ENCODE assay signal across 8 cellular contexts in the genomic region with DNA sequence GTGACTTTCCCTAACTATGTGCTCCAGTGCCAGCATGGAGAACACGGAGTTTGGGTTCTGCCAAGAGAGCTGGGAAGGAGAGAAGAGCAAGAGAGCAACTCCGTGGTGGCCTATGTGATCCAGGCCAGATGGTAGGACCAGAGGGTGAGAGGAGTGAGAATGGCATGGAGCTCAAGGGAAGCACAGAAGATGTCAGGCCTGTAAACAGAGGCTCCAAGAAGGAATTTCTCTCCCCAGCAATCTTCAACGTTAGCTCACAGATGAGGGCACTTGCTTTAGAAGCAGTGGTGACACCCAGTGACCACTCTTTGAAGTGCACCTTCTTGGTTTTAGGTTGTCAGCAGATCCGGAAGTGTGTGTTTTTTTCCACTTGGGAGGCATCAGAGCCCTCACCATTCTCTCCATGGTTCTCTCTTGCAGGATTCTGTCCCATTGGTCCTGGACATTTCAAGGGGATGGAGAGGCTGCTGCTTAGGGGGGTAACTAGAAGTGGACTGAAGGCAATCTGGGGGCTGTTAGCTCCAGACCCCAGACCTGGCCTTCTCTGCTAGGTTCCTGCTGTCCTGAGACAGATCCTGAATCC. TPM values are rescaled to one million over a fixed set of nuclear protein-coding genes. Genes with fewer than 3 reads are reported as not detected.
DNase-seq lines count a peak whose midpoint lies in the region; ATAC-seq and TF ChIP-seq lines count a peak whose summit lies in the region.

No MANE protein-coding gene starts in this region.

- no peaks in the 10 kb centered on the region for H3K36me3 Mint-ChIP-seq in activated naive CD4-positive, alpha-beta T cell treated with anti-CD3 and anti-CD28 coated beads, Interleukin-2, amount 50 U/mL, for 72 hours
- H3K36me3 Mint-ChIP-seq in osteocyte (ENCODE audit: unreplicated experiment), result no peaks in the 10 kb centered on the region

- peaks cover 7% of the 10 kb centered on the region for H3K4me1 Mint-ChIP-seq in osteocyte (ENCODE audit: unreplicated experiment)

- in situ Hi-C loops in Panc1 (cut with HindIII; ENCODE audit: low pct_unique_long_range_greater_than_20kb, low sequenced_read_pairs), result no loop called here

- peak; percentile 74 for TF ChIP-seq CTCF in Panc1 (IDR thresholded peaks at IDR 0.05)
- peak; percentile 71 for TF ChIP-seq CTCF in osteocyte (IDR thresholded peaks at IDR 0.05)

- no peaks in the 10 kb centered on the region for H3K9me3 ChIP-seq in Panc1 (ENCODE audit: control insufficient read depth, insufficient read depth, low read depth, low read length)

- no peak overlapping the region for H3K4me3 Mint-ChIP-seq in osteocyte (ENCODE audit: unreplicated experiment)

- H3K27me3 ChIP-seq in Panc1 (ENCODE audit: control insufficient read depth, insufficient read depth, low read length), result peaks cover 12% of the 10 kb centered on the region; the same call in 1 of the 2 replicates

- H3K27me3 Mint-ChIP-seq in osteocyte (ENCODE audit: unreplicated experiment), result peaks cover 3% of the 10 kb centered on the region

- CTCF ChIA-PET in Panc1 (lab: Charles Lee), result interaction anchor here (0.6 to 0.9 kb wide), 3 partner anchors 11 to 466 kb away, joined by 3 to 4 read pairs (median 3); a partner anchor contains a TSS

- no peaks in the 10 kb centered on the region for H3K36me3 ChIP-seq in Panc1 (ENCODE audit: control insufficient read depth, insufficient read depth, low read length)

- no TSS peak for BruUV-seq in Panc1 (replicated peaks; lab: Mats Ljungman, UMichigan)

- no peaks in the 10 kb centered on the region for H3K4me1 ChIP-seq in Panc1 (ENCODE audit: control insufficient read depth, insufficient read depth, low read length)

- ATAC-seq in Panc1 (peak; percentile 90), HG03196 (IDR thresholded peaks at IDR 0.05; ENCODE audit: unreplicated experiment) (no peak)
- ATAC-seq in activated naive CD4-positive, alpha-beta T cell treated with anti-CD3 and anti-CD28 coated beads, Interleukin-2, amount 50 U/mL, for 72 hours, result peak; percentile 65 to 72

- no peaks in the 10 kb centered on the region for H3K9me3 Mint-ChIP-seq in activated naive CD4-positive, alpha-beta T cell treated with anti-CD3 and anti-CD28 coated beads, Interleukin-2, amount 50 U/mL, for 72 hours
- H3K9me3 Mint-ChIP-seq in osteocyte (ENCODE audit: unreplicated experiment), result no peaks in the 10 kb centered on the region

- intact Hi-C loops in Panc1 (cut with micrococcal nuclease; ENCODE audit: unreplicated experiment), result loop anchor here (2.0 kb wide), 1 partner anchor 127 kb away; no protein-coding TSS in a partner anchor

- H3K4me3 ChIP-seq in Jurkat, Clone E6-1 (ENCODE audit: low read length), result no peak overlapping the region
- H3K4me3 ChIP-seq in Panc1 (ENCODE audit: low read depth in 2 of 2, low read length in 2 of 2), result no peak overlapping the region

- POLR2A ChIA-PET in Panc1 (lab: Charles Lee), result no interaction called here

- H3K27ac Mint-ChIP-seq in activated naive CD4-positive, alpha-beta T cell treated with anti-CD3 and anti-CD28 coated beads, Interleukin-2, amount 50 U/mL, for 72 hours, result no peak overlapping the region
- no peak overlapping the region for H3K27ac Mint-ChIP-seq in osteocyte (ENCODE audit: unreplicated experiment)

- DNase-seq in activated effector memory CD4-positive, alpha-beta T cell treated with anti-CD3 and anti-CD28 coated beads, Interleukin-2, amount 50 U/mL, for 16 hours, result peak; percentile 74
- no peak for DNase-seq in activated effector memory CD4-positive, alpha-beta T cell treated with Interleukin-2 at 50 U/mL for 16 hours
- DNase-seq in Jurkat, Clone E6-1 (ENCODE audit: low read depth, low spot score), result peak; percentile 49
- peak; percentile 41 for DNase-seq in Panc1 (ENCODE audit: low read depth, low spot score)
- peak in 1 of 2 donors; percentile 54 for DNase-seq in activated naive CD4-positive, alpha-beta T cell treated with anti-CD3 and anti-CD28 coated beads, Interleukin-2, amount 50 U/mL, for 72 hours (ENCODE audit: low spot score in 2 of 2)
- peak; percentile 74 for DNase-seq in glomerular visceral epithelial cell (ENCODE audit: extremely low spot score)
- no peak for DNase-seq in osteocyte (ENCODE audit: extremely low spot score, unreplicated experiment)

- no peak overlapping the region for H3K27ac ChIP-seq in Panc1 (ENCODE audit: low read length)

RNA-seq across cellular contexts. Expression of a gene that starts 18.1 kb away (rescaled TPM):
- 54.8 TPM for polyA plus RNA-seq in Jurkat, Clone E6-1 (2012; ENCODE audit: insufficient read depth, insufficient read length)
- 2.2 TPM for total RNA-seq in Panc1 (2021; ENCODE audit: unreplicated experiment)
- polyA plus RNA-seq in Panc1 (2012; ENCODE audit: insufficient read length), result 1.7 TPM
- total RNA-seq in activated naive CD4-positive, alpha-beta T cell treated with anti-CD3 and anti-CD28 coated beads, Interleukin-2, amount 50 U/mL, for 72 hours, result not detected
- 92.7 and 97.6 TPM in 2 replicates for total RNA-seq in osteocyte

RNA-seq across cellular contexts. Expression of a gene that starts 33.0 kb away (rescaled TPM):
- 13.3 TPM for polyA plus RNA-seq in Jurkat, Clone E6-1 (2012; ENCODE audit: insufficient read depth, insufficient read length)
- total RNA-seq in Panc1 (2021; ENCODE audit: unreplicated experiment) (1.3 TPM), osteocyte (15.4 and 19.1 TPM in 2 replicates)
- 0.87 TPM for polyA plus RNA-seq in Panc1 (2012; ENCODE audit: insufficient read length)
- total RNA-seq in activated naive CD4-positive, alpha-beta T cell treated with anti-CD3 and anti-CD28 coated beads, Interleukin-2, amount 50 U/mL, for 72 hours, result 10 to 100 TPM; 12.4 to 13.6 TPM

Comparison
In these comparisons a context has a peak if more than half of its experiments do, and no peak if none do; other contexts are left out.
1. DNase-seq: peak in activated effector memory CD4-positive, alpha-beta T cell treated with anti-CD3 and anti-CD28 coated beads, Interleukin-2, amount 50 U/mL, for 16 hours (single experiment), Jurkat, Clone E6-1 (single experiment), Panc1 (single experiment) and glomerular visceral epithelial cell (single experiment); none in activated effector memory CD4-positive, alpha-beta T cell treated with Interleukin-2 at 50 U/mL for 16 hours (single experiment) and osteocyte (single experiment).
2. RNA of a gene that starts 18.1 kb away (total RNA-seq): 92.7 to 97.6 TPM in osteocyte; 2.2 TPM in Panc1 (single experiment) and not detected in activated naive CD4-positive, alpha-beta T cell treated with anti-CD3 and anti-CD28 coated beads, Interleukin-2, amount 50 U/mL, for 72 hours; every median in the first group is over 10 times any median in the second.